ENCODE assay signal across 9 cellular contexts in the genomic region with DNA sequence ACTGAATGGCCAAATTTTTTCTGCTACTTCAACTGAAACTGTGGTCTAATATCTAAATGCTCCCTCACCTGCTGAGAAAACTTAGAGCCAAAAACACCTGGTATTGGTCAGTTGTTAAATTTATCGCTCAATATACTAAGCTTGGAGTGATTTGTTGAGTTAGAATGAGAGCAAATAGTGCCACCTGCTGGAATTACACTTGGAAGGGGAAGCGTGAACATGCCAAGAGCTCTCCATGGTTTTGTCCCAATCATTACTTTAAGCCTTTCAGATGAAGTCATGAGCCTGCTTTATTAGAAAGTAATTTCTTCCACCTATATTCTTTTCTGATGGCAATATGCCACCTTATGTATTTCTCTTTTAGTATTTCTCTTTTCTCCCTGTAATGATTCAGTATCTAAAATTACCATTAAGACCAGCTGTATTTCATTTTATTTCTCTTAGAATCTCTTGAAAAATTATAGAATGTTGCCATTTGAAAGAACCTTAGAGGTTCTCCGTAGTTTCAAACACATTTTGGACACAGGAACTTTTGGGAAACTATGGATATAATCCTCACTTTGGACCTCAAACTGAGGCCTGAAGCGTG.
DNase-seq lines count a peak whose midpoint lies in the region; ATAC-seq and TF ChIP-seq lines count a peak whose summit lies in the region.
"Had no signal": no experiment of that assay in that cellular context is flagged by ENCODE, and none has a peak within 500 bp of the region (broad histone marks: within the 10 kb centered on the region; RNA-seq: fewer than 3 reads in every experiment).

No MANE protein-coding gene starts in this region.

- no peaks in the 10 kb centered on the region for H3K4me1 Mint-ChIP-seq in activated naive CD4-positive, alpha-beta T cell treated with anti-CD3 and anti-CD28 coated beads, Interleukin-2, amount 10 ng/mL, durations not matched to agents 7 days and 5 days
- H3K4me1 Mint-ChIP-seq: activated naive CD8-positive, alpha-beta T cell treated with anti-CD3 and anti-CD28 coated beads, Interleukin-2, amount 10 ng/mL, durations not matched to agents 7 days and 5 days had no signal

- H3K27me3 Mint-ChIP-seq in activated naive CD4-positive, alpha-beta T cell treated with anti-CD3 and anti-CD28 coated beads, Interleukin-2, amount 10 ng/mL, durations not matched to agents 7 days and 5 days = no peaks in the 10 kb centered on the region

- CTCF ChIA-PET in activated naive CD4-positive, alpha-beta T cell treated with anti-CD3 and anti-CD28 coated beads, Interleukin-2, amount 10 ng/mL, durations not matched to agents 7 days and 5 days (lab: Charles Lee) = interaction anchor here (1.0 to 1.5 kb wide), 7 partner anchors 9 to 898 kb away, joined by 3 to 5 read pairs (median 3); no protein-coding TSS in a partner anchor
- CTCF ChIA-PET in RWPE1 (lab: Yijun Ruan, JAX) = interaction anchor here (0.5 to 1.2 kb wide), 4 partner anchors 21 to 1036 kb away, joined by 3 to 6 read pairs (median 4); no protein-coding TSS in a partner anchor

- POLR2A ChIA-PET in RWPE1 (lab: Yijun Ruan, JAX; ENCODE audit: low non-redundant PET) = no interaction called here

- no peak overlapping the region for H3K4me3 Mint-ChIP-seq in activated naive CD4-positive, alpha-beta T cell treated with anti-CD3 and anti-CD28 coated beads, Interleukin-2, amount 10 ng/mL, durations not matched to agents 7 days and 5 days
- H3K4me3 Mint-ChIP-seq: activated naive CD8-positive, alpha-beta T cell treated with anti-CD3 and anti-CD28 coated beads, Interleukin-2, amount 10 ng/mL, durations not matched to agents 7 days and 5 days had no signal

- H3K36me3 Mint-ChIP-seq in activated naive CD4-positive, alpha-beta T cell treated with anti-CD3 and anti-CD28 coated beads, Interleukin-2, amount 10 ng/mL, durations not matched to agents 7 days and 5 days = no peaks in the 10 kb centered on the region
- no peaks in the 10 kb centered on the region for H3K36me3 Mint-ChIP-seq in activated naive CD4-positive, alpha-beta T cell treated with anti-CD3 and anti-CD28 coated beads, Interleukin-2, amount 50 U/mL, for 72 hours
- H3K36me3 Mint-ChIP-seq: activated naive CD8-positive, alpha-beta T cell treated with anti-CD3 and anti-CD28 coated beads, Interleukin-2, amount 10 ng/mL, durations not matched to agents 7 days and 5 days had no signal

- H3K27ac Mint-ChIP-seq in activated naive CD4-positive, alpha-beta T cell treated with anti-CD3 and anti-CD28 coated beads, Interleukin-2, amount 10 ng/mL, durations not matched to agents 7 days and 5 days = no peak overlapping the region
- H3K27ac Mint-ChIP-seq in activated naive CD4-positive, alpha-beta T cell treated with anti-CD3 and anti-CD28 coated beads, Interleukin-2, amount 50 U/mL, for 72 hours = no peak overlapping the region
- H3K27ac Mint-ChIP-seq: activated naive CD8-positive, alpha-beta T cell treated with anti-CD3 and anti-CD28 coated beads, Interleukin-2, amount 10 ng/mL, durations not matched to agents 7 days and 5 days had no signal

- DNase-seq in activated naive CD4-positive, alpha-beta T cell treated with anti-CD3 and anti-CD28 coated beads, Interleukin-2, amount 10 ng/mL, durations not matched to agents 7 days and 5 days = peak; percentile 28
- no peak for DNase-seq in activated naive CD4-positive, alpha-beta T cell treated with anti-CD3 and anti-CD28 coated beads, Interleukin-2, amount 50 U/mL, for 72 hours (ENCODE audit: low spot score in 2 of 2)
- no peak for DNase-seq in RWPE1 (ENCODE audit: low spot score)
- no peak for DNase-seq in left cardiac atrium
- peak; percentile 87 for DNase-seq in superior temporal gyrus (ENCODE audit: extremely low spot score)
- DNase-seq: activated naive CD8-positive, alpha-beta T cell treated with anti-CD3 and anti-CD28 coated beads, Interleukin-2, amount 10 ng/mL, durations not matched to agents 7 days and 5 days had no signal

- no peaks in the 10 kb centered on the region for H3K9me3 Mint-ChIP-seq in activated naive CD4-positive, alpha-beta T cell treated with anti-CD3 and anti-CD28 coated beads, Interleukin-2, amount 10 ng/mL, durations not matched to agents 7 days and 5 days
- H3K9me3 Mint-ChIP-seq in activated naive CD4-positive, alpha-beta T cell treated with anti-CD3 and anti-CD28 coated beads, Interleukin-2, amount 50 U/mL, for 72 hours = no peaks in the 10 kb centered on the region
- H3K9me3 Mint-ChIP-seq: activated naive CD8-positive, alpha-beta T cell treated with anti-CD3 and anti-CD28 coated beads, Interleukin-2, amount 10 ng/mL, durations not matched to agents 7 days and 5 days had no signal

- no peak for ATAC-seq in activated naive CD4-positive, alpha-beta T cell treated with anti-CD3 and anti-CD28 coated beads, Interleukin-2, amount 50 U/mL, for 72 hours
- peak; percentile 50 to 63 for ATAC-seq in left cardiac atrium
- no peak for ATAC-seq in GM18861 (IDR thresholded peaks at IDR 0.05; ENCODE audit: unreplicated experiment)
- ATAC-seq in HG03280 (IDR thresholded peaks at IDR 0.05; ENCODE audit: unreplicated experiment) = no peak

- intact Hi-C loops in left cardiac atrium (cut with DNase I) = no loop called here

- H3K27ac ChIP-seq in RWPE1 = no peak overlapping the region

- peak; percentile 80 for TF ChIP-seq CTCF in LNCAP (IDR thresholded peaks at IDR 0.05)
- TF ChIP-seq CTCF in RWPE1 (conservative IDR thresholded peaks at IDR 0.05; ENCODE audit: low read depth) = peak; percentile 36

Comparison
In these comparisons a context has a peak if more than half of its experiments do, and no peak if none do; other contexts are left out.
1. DNase-seq: peak in activated naive CD4-positive, alpha-beta T cell treated with anti-CD3 and anti-CD28 coated beads, Interleukin-2, amount 10 ng/mL, durations not matched to agents 7 days and 5 days (single experiment) and superior temporal gyrus (single experiment); none in activated naive CD4-positive, alpha-beta T cell treated with anti-CD3 and anti-CD28 coated beads, Interleukin-2, amount 50 U/mL, for 72 hours (0 of 2), RWPE1 (single experiment) and left cardiac atrium (single experiment).
2. ATAC-seq: peak in left cardiac atrium (2 of 2); none in activated naive CD4-positive, alpha-beta T cell treated with anti-CD3 and anti-CD28 coated beads, Interleukin-2, amount 50 U/mL, for 72 hours (0 of 2), GM18861 (single experiment) and HG03280 (single experiment).